ENCODE assay signal across 14 cellular contexts in the genomic region with DNA sequence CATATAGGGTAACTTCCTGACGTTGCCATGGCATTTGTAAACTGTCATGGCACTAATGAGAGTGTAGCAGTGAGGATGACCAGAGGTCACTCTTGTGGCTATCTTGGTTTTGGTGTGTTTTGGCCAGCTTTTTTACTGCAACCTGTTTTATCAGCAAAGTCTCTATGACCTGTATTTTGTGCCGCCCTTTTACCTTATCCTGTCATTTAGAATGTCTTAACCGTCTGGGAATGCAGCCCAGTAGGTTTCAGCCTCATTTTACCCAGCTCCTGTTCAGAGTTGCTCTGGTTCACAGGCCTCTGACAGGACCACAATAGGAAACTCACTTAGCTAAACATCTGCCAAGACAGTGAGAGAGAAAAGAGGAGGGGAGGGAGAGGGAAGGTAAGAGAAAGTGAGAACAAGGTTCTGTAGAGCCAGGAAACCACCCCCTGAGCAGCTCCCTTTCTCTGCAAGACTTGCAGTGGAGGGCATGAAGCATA.
DNase-seq lines count a peak whose midpoint lies in the region; ATAC-seq and TF ChIP-seq lines count a peak whose summit lies in the region.
"Had no signal": no experiment of that assay in that cellular context is flagged by ENCODE, and none has a peak within 500 bp of the region (broad histone marks: within the 10 kb centered on the region; RNA-seq: fewer than 3 reads in every experiment).

No MANE protein-coding gene starts in this region.

- H3K4me1 Mint-ChIP-seq in CD4-positive, alpha-beta memory T cell: peaks cover 0 to 5% (median 4%) of the 10 kb centered on the region in 4 donors

- TF ChIP-seq CTCF in GM12865 (IDR thresholded peaks at IDR 0.05; ENCODE audit: insufficient read depth, low read depth, low read length, missing control alignments): no peak

- no peaks in the 10 kb centered on the region for H3K27me3 ChIP-seq in CD4-positive, alpha-beta memory T cell (ENCODE audit: insufficient read depth, low read length)
- H3K27me3 ChIP-seq: BLaER1, stomach had no signal

- H3K9me3 Mint-ChIP-seq in CD4-positive, alpha-beta memory T cell: peaks cover 0 to 2% (median 0%) of the 10 kb centered on the region in 8 donors

- H3K4me3 ChIP-seq in GM12865 (ENCODE audit: low read depth, low read length) (no peak overlapping the region), mesodermal cell (ENCODE audit: extremely low read depth, insufficient read depth, low read length, poor library complexity, severe bottlenecking) (no peak overlapping the region)
- no peak overlapping the region for H3K4me3 ChIP-seq in CD4-positive, alpha-beta memory T cell (ENCODE audit: low read length in 2 of 2)
- H3K4me3 ChIP-seq: BLaER1, stomach had no signal

- peaks cover 17% of the 10 kb centered on the region for H3K4me1 ChIP-seq in mesodermal cell (ENCODE audit: control insufficient read depth, insufficient read depth, low read length, poor library complexity, severe bottlenecking)
- no peaks in the 10 kb centered on the region for H3K4me1 ChIP-seq in CD4-positive, alpha-beta memory T cell (ENCODE audit: insufficient read depth, low read length)

- H3K27ac ChIP-seq in mesodermal cell (ENCODE audit: low read depth, low read length, severe bottlenecking): peak overlapping the region; percentile 89
- H3K27ac ChIP-seq in CD4-positive, alpha-beta memory T cell (ENCODE audit: low read depth, low read length): no peak overlapping the region
- H3K27ac ChIP-seq: BLaER1, stomach had no signal

- POLR2A ChIA-PET in CD4-positive, alpha-beta memory T cell (lab: Charles Lee; ENCODE audit: partially characterized antibody): interaction anchor here (0.9 kb wide), 1 partner anchor 99 kb away, joined by 4 read pairs; the partner anchor contains the start of gene HSPA2

- CTCF ChIA-PET in CD4-positive, alpha-beta memory T cell (lab: Charles Lee; ENCODE audit: partially characterized antibody): interaction anchor here (1.1 to 1.4 kb wide), 3 partner anchors 9 to 99 kb away, joined by 3 read pairs; partner anchors contain the start of gene HSPA2

- H3K4me3 Mint-ChIP-seq in CD4-positive, alpha-beta memory T cell: no peak overlapping the region
- H3K4me3 Mint-ChIP-seq: naive B cell had no signal

- DNase-seq in GM12865 (ENCODE audit: low read depth) (peak; percentile 58), astrocyte of the hippocampus (ENCODE audit: low read depth, low spot score) (peak; percentile 43)
- no peak for DNase-seq in CD4-positive, alpha-beta memory T cell
- DNase-seq: activated CD4-positive, alpha-beta T cell treated with anti-CD3 and anti-CD28 coated beads, Interleukin-2, amount 50 U/mL, for 1 hour; anterior cingulate cortex; foreskin fibroblast; naive B cell; stomach had no signal

- peak; percentile 64 for ATAC-seq in HG03025 (IDR thresholded peaks at IDR 0.05; ENCODE audit: low FRiP score, unreplicated experiment)
- no peak for ATAC-seq in HG03139 (IDR thresholded peaks at IDR 0.05; ENCODE audit: unreplicated experiment)
- ATAC-seq in GM21447 (IDR thresholded peaks at IDR 0.05; ENCODE audit: unreplicated experiment): no peak
- no peak for ATAC-seq in HG02759 (IDR thresholded peaks at IDR 0.05; ENCODE audit: unreplicated experiment)

- H3K36me3 Mint-ChIP-seq in CD4-positive, alpha-beta memory T cell: no peaks in the 10 kb centered on the region
- H3K36me3 Mint-ChIP-seq: naive B cell had no signal

- H3K27me3 Mint-ChIP-seq in CD4-positive, alpha-beta memory T cell: peaks cover 2 to 8% of the 10 kb centered on the region in 2 donors

- intact Hi-C loops in CD4-positive, alpha-beta memory T cell (cut with micrococcal nuclease): no loop called here

- WGBS in mesodermal cell (ENCODE audit: insufficient coverage in 2 of 2), 2 experiments: 43 to 44% methylated on average over 2 of the region's 3 CpGs

- H3K9me3 ChIP-seq in mesodermal cell (ENCODE audit: control insufficient read depth, low read length): peaks cover 10% of the 10 kb centered on the region
- H3K9me3 ChIP-seq in CD4-positive, alpha-beta memory T cell (ENCODE audit: control insufficient read depth in 1 of 2, low read length in 2 of 2): no peaks in the 10 kb centered on the region

- no peaks in the 10 kb centered on the region for H3K36me3 ChIP-seq in mesodermal cell (ENCODE audit: control insufficient read depth, insufficient read depth, low read length)
- H3K36me3 ChIP-seq in CD4-positive, alpha-beta memory T cell (ENCODE audit: insufficient read depth, low read length): no peaks in the 10 kb centered on the region
- H3K36me3 ChIP-seq: BLaER1, stomach had no signal

- H3K27ac Mint-ChIP-seq in CD4-positive, alpha-beta memory T cell: peak overlapping the region in 1 of 7 donors; percentile 57
- H3K27ac Mint-ChIP-seq: naive B cell had no signal

Comparison
In these comparisons a context has a peak if more than half of its experiments do, and no peak if none do; other contexts are left out.
1. DNase-seq: peak in GM12865 (single experiment) and astrocyte of the hippocampus (single experiment); none in CD4-positive, alpha-beta memory T cell (0 of 5).